Comparison of ENCODE assay signal across 16 cellular contexts in the genomic region with DNA sequence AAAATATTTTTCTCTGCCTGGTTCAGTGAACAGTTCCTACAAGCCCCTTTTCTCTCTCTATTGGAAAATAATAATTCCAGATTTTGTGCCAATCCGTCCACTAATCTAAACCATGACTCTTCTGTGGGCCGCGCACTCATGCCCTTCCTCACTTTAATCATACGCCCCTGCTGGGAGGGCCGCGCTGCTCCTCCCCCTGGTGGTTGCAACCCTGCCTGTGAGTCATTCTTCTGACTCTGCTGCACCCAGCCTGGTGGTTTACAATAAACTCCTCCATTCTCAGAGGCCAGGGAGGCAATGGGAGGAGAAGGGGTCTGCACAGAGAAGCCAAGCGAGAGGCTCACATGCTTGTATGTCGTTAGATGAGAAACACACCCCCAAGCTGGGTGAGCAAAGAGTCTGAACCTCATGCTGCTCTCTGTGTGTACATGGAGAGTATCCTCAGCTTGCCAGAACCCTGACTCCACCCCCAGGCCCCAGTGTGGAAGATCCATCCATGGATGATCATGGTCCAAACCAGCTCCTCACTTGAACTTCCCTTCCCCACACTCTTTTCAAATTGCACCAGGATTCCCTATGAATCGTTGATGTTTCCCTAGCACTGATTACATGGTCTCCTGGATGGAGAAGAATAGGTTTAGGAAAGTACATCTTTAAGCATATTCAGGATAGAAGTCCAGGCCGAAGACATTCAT.
DNase-seq lines count a peak whose midpoint lies in the region; ATAC-seq and TF ChIP-seq lines count a peak whose summit lies in the region.
"Had no signal": no experiment of that assay in that cellular context is flagged by ENCODE, and none has a peak within 500 bp of the region (broad histone marks: within the 10 kb centered on the region; RNA-seq: fewer than 3 reads in every experiment).

No MANE protein-coding gene starts in this region.

- ATAC-seq in right cardiac atrium: no peak
- no peak for ATAC-seq in stimulated activated naive B cell treated with anti-CD40 and anti-IgM and Interleukin-4, amounts not matched to agents 10 μg/mL and 1 μg/mL and 100 μg/mL, for 72 hours (replicated peaks)
- ATAC-seq: left lobe of liver; stimulated activated memory B cell treated with anti-CD40 and anti-IgM and Interleukin-4, amounts not matched to agents 10 μg/mL and 1 μg/mL and 100 μg/mL, for 72 hours had no signal

- no peak overlapping the region for H3K4me3 Mint-ChIP-seq in stimulated activated naive B cell treated with anti-CD40 and anti-IgM and Interleukin-4, amounts not matched to agents 10 μg/mL and 1 μg/mL and 100 μg/mL, for 72 hours
- H3K4me3 Mint-ChIP-seq: activated naive CD4-positive, alpha-beta T cell treated with anti-CD3 and anti-CD28 coated beads, Interleukin-2, amount 50 U/mL, for 24 hours; nephron; stimulated activated memory B cell treated with anti-CD40 and anti-IgM and Interleukin-4, amounts not matched to agents 10 μg/mL and 1 μg/mL and 100 μg/mL, for 72 hours had no signal

- H3K27ac Mint-ChIP-seq in stimulated activated naive B cell treated with anti-CD40 and anti-IgM and Interleukin-4, amounts not matched to agents 10 μg/mL and 1 μg/mL and 100 μg/mL, for 72 hours: no peak overlapping the region
- H3K27ac Mint-ChIP-seq: activated naive CD4-positive, alpha-beta T cell treated with anti-CD3 and anti-CD28 coated beads, Interleukin-2, amount 50 U/mL, for 24 hours; nephron; stimulated activated memory B cell treated with anti-CD40 and anti-IgM and Interleukin-4, amounts not matched to agents 10 μg/mL and 1 μg/mL and 100 μg/mL, for 72 hours had no signal

- peaks cover 3 to 11% of the 10 kb centered on the region in 2 donors for H3K9me3 Mint-ChIP-seq in stimulated activated naive B cell treated with anti-CD40 and anti-IgM and Interleukin-4, amounts not matched to agents 10 μg/mL and 1 μg/mL and 100 μg/mL, for 72 hours
- H3K9me3 Mint-ChIP-seq: activated naive CD4-positive, alpha-beta T cell treated with anti-CD3 and anti-CD28 coated beads, Interleukin-2, amount 50 U/mL, for 24 hours; stimulated activated memory B cell treated with anti-CD40 and anti-IgM and Interleukin-4, amounts not matched to agents 10 μg/mL and 1 μg/mL and 100 μg/mL, for 72 hours had no signal

- CTCF ChIA-PET in mammary epithelial cell (lab: Charles Lee; ENCODE audit: low non-redundant PET): no interaction called here

- TF ChIP-seq CTCF in mammary epithelial cell (conservative IDR thresholded peaks at IDR 0.05 in 1 of 2, IDR thresholded peaks at IDR 0.05 in 1 of 2; ENCODE audit: extremely low read depth in 1 of 2, insufficient read depth in 1 of 2, low read depth in 1 of 2, low read length in 2 of 2): peak in 1 of 2 donors; percentile 12

- H3K79me2 ChIP-seq in mammary epithelial cell (ENCODE audit: insufficient read depth, low read length): no peaks in the 10 kb centered on the region

- no TSS peak for BruUV-seq in mammary epithelial cell (replicated peaks; lab: Mats Ljungman, UMichigan)

- H3K9ac ChIP-seq in mammary epithelial cell (ENCODE audit: insufficient read depth, low read length): no peak overlapping the region

- H3K4me1 Mint-ChIP-seq in stimulated activated naive B cell treated with anti-CD40 and anti-IgM and Interleukin-4, amounts not matched to agents 10 μg/mL and 1 μg/mL and 100 μg/mL, for 72 hours: no peaks in the 10 kb centered on the region
- H3K4me1 Mint-ChIP-seq: activated naive CD4-positive, alpha-beta T cell treated with anti-CD3 and anti-CD28 coated beads, Interleukin-2, amount 50 U/mL, for 24 hours; nephron; stimulated activated memory B cell treated with anti-CD40 and anti-IgM and Interleukin-4, amounts not matched to agents 10 μg/mL and 1 μg/mL and 100 μg/mL, for 72 hours had no signal

- H3K27me3 ChIP-seq in mammary epithelial cell (ENCODE audit: insufficient read depth, low read length): no peaks in the 10 kb centered on the region
- no peaks in the 10 kb centered on the region for H3K27me3 ChIP-seq in right cardiac atrium (ENCODE audit: control insufficient read depth, insufficient read depth)

- H2AFZ ChIP-seq in mammary epithelial cell (ENCODE audit: low read depth, low read length): no peak overlapping the region

- H3K27ac ChIP-seq in mammary epithelial cell (ENCODE audit: insufficient read depth, low read depth, low read length) (no peak overlapping the region), right cardiac atrium (ENCODE audit: low read length) (no peak overlapping the region)

- H3K4me1 ChIP-seq in mammary epithelial cell (ENCODE audit: insufficient read depth, low read length): peaks cover 5% of the 10 kb centered on the region
- H3K4me1 ChIP-seq in right cardiac atrium (ENCODE audit: control insufficient read depth, insufficient read depth, low read length): no peaks in the 10 kb centered on the region

- no peaks in the 10 kb centered on the region for H3K36me3 Mint-ChIP-seq in stimulated activated naive B cell treated with anti-CD40 and anti-IgM and Interleukin-4, amounts not matched to agents 10 μg/mL and 1 μg/mL and 100 μg/mL, for 72 hours
- H3K36me3 Mint-ChIP-seq: activated naive CD4-positive, alpha-beta T cell treated with anti-CD3 and anti-CD28 coated beads, Interleukin-2, amount 50 U/mL, for 24 hours; stimulated activated memory B cell treated with anti-CD40 and anti-IgM and Interleukin-4, amounts not matched to agents 10 μg/mL and 1 μg/mL and 100 μg/mL, for 72 hours had no signal

- 79% methylated on average over 9 of the region's 10 CpGs for WGBS in mammary epithelial cell (ENCODE audit: low coverage, missing lambda C conversion rate)
- WGBS in right cardiac atrium: 70% methylated on average over 10 of the region's 10 CpGs

- no peak overlapping the region for H3K4me2 ChIP-seq in mammary epithelial cell (ENCODE audit: insufficient read depth, low read depth, low read length)

- no peaks in the 10 kb centered on the region for H3K36me3 ChIP-seq in mammary epithelial cell (ENCODE audit: insufficient read depth, low read length)

- dilution Hi-C loops in mammary epithelial cell (cut with HindIII; ENCODE audit: low sequenced_read_pairs): no loop called here

- no peaks in the 10 kb centered on the region for H4K20me1 ChIP-seq in mammary epithelial cell (ENCODE audit: insufficient read depth, low read length)

- peak; percentile 61 for DNase-seq in ELF-1 (ENCODE audit: low read depth, low spot score)
- peak; percentile 74 for DNase-seq in NCI-H226
- peak; percentile 12 for DNase-seq in mammary epithelial cell
- peak; percentile 75 for DNase-seq in myocyte (ENCODE audit: low read depth)
- no peak for DNase-seq in right cardiac atrium
- DNase-seq in activated CD8-positive, alpha-beta memory T cell treated with anti-CD3 and anti-CD28 coated beads for 24 hours: no peak
- no peak for DNase-seq in stimulated activated naive B cell treated with anti-CD40 and anti-IgM and Interleukin-4, amounts not matched to agents 10 μg/mL and 1 μg/mL and 100 μg/mL, for 72 hours
- DNase-seq: central memory CD4-positive, alpha-beta T cell; hippocampal formation; NCI-H2029; retina; stimulated activated CD4-positive, alpha-beta T cell treated with anti-CD3 and anti-CD28 coated beads, Interleukin-4, amount 100 ng/mL, for 4 hours had no signal

- in situ Hi-C loops in mammary epithelial cell (cut with MboI; ENCODE audit: low sequenced_read_pairs in 2 of 2): no loop called here

- no peaks in the 10 kb centered on the region for H3K27me3 Mint-ChIP-seq in stimulated activated naive B cell treated with anti-CD40 and anti-IgM and Interleukin-4, amounts not matched to agents 10 μg/mL and 1 μg/mL and 100 μg/mL, for 72 hours
- H3K27me3 Mint-ChIP-seq: stimulated activated memory B cell treated with anti-CD40 and anti-IgM and Interleukin-4, amounts not matched to agents 10 μg/mL and 1 μg/mL and 100 μg/mL, for 72 hours had no signal

- H3K4me3 ChIP-seq in mammary epithelial cell (replicated peaks in 1 of 3; ENCODE audit: insufficient read depth in 1 of 3, low read depth in 2 of 3, low read length in 3 of 3) (no peak overlapping the region), right cardiac atrium (ENCODE audit: low read length) (no peak overlapping the region)

- H3K9me3 ChIP-seq in mammary epithelial cell (replicated peaks; ENCODE audit: insufficient read depth, low read length): peaks cover 5% of the 10 kb centered on the region
- no peaks in the 10 kb centered on the region for H3K9me3 ChIP-seq in right cardiac atrium (ENCODE audit: control insufficient read depth, low read length)

- intact Hi-C loops in mammary epithelial cell (cut with micrococcal nuclease) (loop anchor here (10.0 kb wide), 1 partner anchor 1262 kb away; no protein-coding TSS in a partner anchor), right cardiac atrium (cut with DNase I) (no loop called here)

Comparison
In these comparisons a context has a peak if more than half of its experiments do, and no peak if none do; other contexts are left out.
1. DNase-seq: peak in ELF-1 (single experiment), NCI-H226 (single experiment), mammary epithelial cell (single experiment) and myocyte (single experiment); none in right cardiac atrium (0 of 3), activated CD8-positive, alpha-beta memory T cell treated with anti-CD3 and anti-CD28 coated beads for 24 hours (single experiment) and stimulated activated naive B cell treated with anti-CD40 and anti-IgM and Interleukin-4, amounts not matched to agents 10 μg/mL and 1 μg/mL and 100 μg/mL, for 72 hours (single experiment).